In the genomic region with DNA sequence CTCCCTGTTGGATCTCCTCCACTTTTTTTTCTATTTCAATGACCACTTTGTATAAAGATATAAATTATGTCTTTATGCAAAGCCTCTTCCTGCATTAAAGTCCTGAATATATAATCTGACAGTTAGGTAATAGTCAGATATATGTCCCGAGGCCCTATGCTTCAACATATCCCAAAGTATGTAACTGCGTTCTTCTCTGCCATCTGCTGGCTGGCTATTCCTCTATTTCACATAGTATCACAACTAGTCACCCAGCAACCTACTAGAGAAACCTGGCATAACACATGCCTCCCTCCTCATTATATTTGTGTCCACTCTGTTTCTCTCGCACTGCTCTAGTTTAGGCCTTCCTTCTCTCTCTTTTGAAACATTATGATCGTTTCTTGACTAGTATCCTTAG, we compare ENCODE assay signal across 19 cellular contexts.
A peak's percentile ranks its signal among the peaks of the same experiment; 100 is the strongest.
DNase-seq lines count a peak whose midpoint lies in the region; ATAC-seq, FAIRE-seq and TF ChIP-seq lines count a peak whose summit lies in the region.
"Had no signal": no experiment of that assay in that cellular context is flagged by ENCODE, and none has a peak within 500 bp of the region (broad histone marks: within the 10 kb centered on the region; RNA-seq: fewer than 3 reads in every experiment).

No MANE protein-coding gene starts in this region.

- TF ChIP-seq POLR2A in HepG2 (IDR thresholded peaks at IDR 0.05; ENCODE audit: insufficient read depth in 1 of 2, low read depth in 2 of 2, low read length in 2 of 2) (no peak), right lobe of liver (IDR thresholded peaks at IDR 0.05) (no peak)

- no peak overlapping the region for H2AFZ ChIP-seq in HepG2 (ENCODE audit: low read length)

- H3K27ac ChIP-seq in HepG2 (ENCODE audit: extremely low read length, insufficient read depth, low read length) (no peak overlapping the region), right lobe of liver (no peak overlapping the region), dorsolateral prefrontal cortex (peak overlapping the region in 16 of 59 donors; percentile 5 to 77 (median 43)), kidney (ENCODE audit: low read depth in 2 of 2, low read length in 2 of 2) (no peak overlapping the region)
- H3K27ac ChIP-seq: sigmoid colon, transverse colon had no signal

- TF ChIP-seq CTCF in HepG2 (CRISPR knock-in tag; IDR thresholded peaks at IDR 0.05) (0 out of 2 replicates have a peak, but pooled peaks have one; percentile 11), right lobe of liver (IDR thresholded peaks at IDR 0.05) (no peak), dorsolateral prefrontal cortex (IDR thresholded peaks at IDR 0.05 in 54 of 56, conservative IDR thresholded peaks at IDR 0.05 in 2 of 56; ENCODE audit: low read depth in 1 of 56, partially characterized antibody in 56 of 56) (peak in 52 of 56 donors; percentile 18 to 71 (median 46)), kidney (IDR thresholded peaks at IDR 0.05; ENCODE audit: borderline replicate concordance, extremely low read depth, insufficient read depth) (no peak)

- H3K9me3 ChIP-seq in HepG2 (ENCODE audit: low read length) (peaks cover 70% of the 10 kb centered on the region), right lobe of liver (no peaks in the 10 kb centered on the region), kidney (ENCODE audit: control insufficient read depth in 1 of 2, low read length in 2 of 2) (no peaks in the 10 kb centered on the region)
- H3K9me3 ChIP-seq: sigmoid colon, transverse colon had no signal

- DNase-seq in HepG2 (ENCODE audit: low spot score) (no peak), right lobe of liver (no peak), NCI-H524 (lab: John Stamatoyannopoulos, UW) (peak; percentile 54 to 74), dorsolateral prefrontal cortex (peak in 3 of 10 donors; percentile 12 to 70 (median 44)), urothelium cell line (ENCODE audit: low spot score) (peak; percentile 12), kidney (no peak), DMS79 (lab: John Stamatoyannopoulos, UW) (no peak)
- no peak for DNase-seq in activated T-helper 2 cell treated with anti-CD3 and anti-CD28 coated beads, Interferon-gamma antibody, Interleukin-2, Interleukin-4, amounts not matched to agents 10 μg/mL and 5 μg/mL and 100 μg/mL, durations not matched to agents 14 hours and 24 hours and 36 hours (ENCODE audit: low spot score)
- DNase-seq: activated CD4-positive, alpha-beta T cell treated with anti-CD3 and anti-CD28 coated beads, Interleukin-2, amount 10 ng/mL, durations not matched to agents 7 days and 5 days; Calu3; foreskin melanocyte; IMR-90; NCI-H1105; NCI-H226; RPMI8226; sigmoid colon; stimulated activated CD4-positive, alpha-beta T cell treated with anti-CD3 and anti-CD28 coated beads, Interleukin-4, amount 100 ng/mL, for 1 hour; transverse colon had no signal

- no peaks in the 10 kb centered on the region for H3K27me3 Mint-ChIP-seq in activated T-helper 2 cell treated with anti-CD3 and anti-CD28 coated beads, Interferon-gamma antibody, Interleukin-2, Interleukin-4, amounts not matched to agents 10 μg/mL and 5 μg/mL and 100 μg/mL, durations not matched to agents 14 hours and 24 hours and 36 hours (ENCODE audit: low read depth)
- H3K27me3 Mint-ChIP-seq: activated CD4-positive, alpha-beta T cell treated with anti-CD3 and anti-CD28 coated beads, Interleukin-2, amount 10 ng/mL, durations not matched to agents 7 days and 5 days; memory B cell had no signal

- no peaks in the 10 kb centered on the region for H3K4me1 Mint-ChIP-seq in activated T-helper 2 cell treated with anti-CD3 and anti-CD28 coated beads, Interferon-gamma antibody, Interleukin-2, Interleukin-4, amounts not matched to agents 10 μg/mL and 5 μg/mL and 100 μg/mL, durations not matched to agents 14 hours and 24 hours and 36 hours (ENCODE audit: low read depth)
- H3K4me1 Mint-ChIP-seq: activated CD4-positive, alpha-beta T cell treated with anti-CD3 and anti-CD28 coated beads, Interleukin-2, amount 10 ng/mL, durations not matched to agents 7 days and 5 days; memory B cell had no signal

- H3K36me3 ChIP-seq in HepG2 (replicated peaks in 1 of 2; ENCODE audit: control insufficient read depth in 1 of 2, insufficient read depth in 2 of 2, low read length in 2 of 2) (no peaks in the 10 kb centered on the region), right lobe of liver (no peaks in the 10 kb centered on the region), kidney (ENCODE audit: control insufficient read depth in 1 of 2, insufficient read depth in 2 of 2, low read length in 2 of 2) (no peaks in the 10 kb centered on the region)
- H3K36me3 ChIP-seq: sigmoid colon, transverse colon had no signal

- in situ Hi-C loops in HepG2 (cut with HindIII; ENCODE audit: extremely low pct_ligation_motif_present, low pct_unique_long_range_greater_than_20kb), result no loop called here

- H3K4me3 ChIP-seq in HepG2 (replicated peaks in 1 of 3; ENCODE audit: insufficient read depth in 1 of 3, low read depth in 2 of 3, low read length in 3 of 3) (no peak overlapping the region), right lobe of liver (no peak overlapping the region), dorsolateral prefrontal cortex (no peak overlapping the region), kidney (ENCODE audit: low read length in 2 of 2) (no peak overlapping the region)
- H3K4me3 ChIP-seq: sigmoid colon, transverse colon had no signal

- CTCF ChIA-PET in HepG2 (lab: Yijun Ruan, JAX; ENCODE audit: low intra/inter-chr PET ratio, low total read pairs), result no interaction called here

- no peak overlapping the region for H3K9ac ChIP-seq in HepG2 (ENCODE audit: insufficient read depth, low read depth, low read length)
- no peak overlapping the region for H3K9ac ChIP-seq in kidney (ENCODE audit: low read length in 2 of 2)

- H3K79me2 ChIP-seq in HepG2 (ENCODE audit: insufficient read depth, low read length), result no peaks in the 10 kb centered on the region

- no peak overlapping the region for H3K4me2 ChIP-seq in HepG2 (ENCODE audit: low read depth, low read length)

- ATAC-seq in HepG2 (peak; percentile 32; the same call in 1 of the 3 replicates), right lobe of liver (no peak)

- 17% methylated on average over 4 of the region's 4 CpGs for WGBS in HepG2 (ENCODE audit: low lambda C conversion rate)
- 52% methylated on average over 4 of the region's 4 CpGs for WGBS in right lobe of liver (ENCODE audit: insufficient coverage, low coverage, low lambda C conversion rate, missing lambda C conversion rate)

- no peak for TF ChIP-seq RAD21 in HepG2 (CRISPR knock-in tag; IDR thresholded peaks at IDR 0.05)

- POLR2A ChIA-PET in HepG2 (lab: Yijun Ruan, JAX), result no interaction called here

- TF ChIP-seq EP300 in HepG2 (IDR thresholded peaks at IDR 0.05; ENCODE audit: low read depth in 2 of 2, low read length in 2 of 2) (no peak), HepG2 (CRISPR knock-in tag; IDR thresholded peaks at IDR 0.05; ENCODE audit: borderline replicate concordance) (no peak)

- H3K36me3 Mint-ChIP-seq in activated T-helper 2 cell treated with anti-CD3 and anti-CD28 coated beads, Interferon-gamma antibody, Interleukin-2, Interleukin-4, amounts not matched to agents 10 μg/mL and 5 μg/mL and 100 μg/mL, durations not matched to agents 14 hours and 24 hours and 36 hours (ENCODE audit: low read depth), result no peaks in the 10 kb centered on the region
- H3K36me3 Mint-ChIP-seq: memory B cell had no signal

- H4K20me1 ChIP-seq in HepG2 (ENCODE audit: insufficient read depth, low read length), result no peaks in the 10 kb centered on the region

- H3K9me3 Mint-ChIP-seq in activated T-helper 2 cell treated with anti-CD3 and anti-CD28 coated beads, Interferon-gamma antibody, Interleukin-2, Interleukin-4, amounts not matched to agents 10 μg/mL and 5 μg/mL and 100 μg/mL, durations not matched to agents 14 hours and 24 hours and 36 hours, result peaks cover 31% of the 10 kb centered on the region

- H3K27me3 ChIP-seq in HepG2 (ENCODE audit: control insufficient read depth in 1 of 2, insufficient read depth in 2 of 2, low read length in 2 of 2) (no peaks in the 10 kb centered on the region), right lobe of liver (no peaks in the 10 kb centered on the region), dorsolateral prefrontal cortex (no peaks in the 10 kb centered on the region)
- H3K27me3 ChIP-seq: sigmoid colon, transverse colon had no signal

- no peak overlapping the region for H3K4me3 Mint-ChIP-seq in activated T-helper 2 cell treated with anti-CD3 and anti-CD28 coated beads, Interferon-gamma antibody, Interleukin-2, Interleukin-4, amounts not matched to agents 10 μg/mL and 5 μg/mL and 100 μg/mL, durations not matched to agents 14 hours and 24 hours and 36 hours (ENCODE audit: low read depth)
- H3K4me3 Mint-ChIP-seq: activated CD4-positive, alpha-beta T cell treated with anti-CD3 and anti-CD28 coated beads, Interleukin-2, amount 10 ng/mL, durations not matched to agents 7 days and 5 days; memory B cell had no signal

- no peak for FAIRE-seq in HepG2 (lab: Jason Lieb, UNC)
- no peak for FAIRE-seq in urothelium cell line (lab: Jason Lieb, UNC)
- no peak for FAIRE-seq in kidney (lab: Jason Lieb, UNC)

- intact Hi-C loops in HepG2 (cut with micrococcal nuclease; ENCODE audit: unreplicated experiment) (loop anchor here (2.0 kb wide), 1 partner anchor 128 kb away; no protein-coding TSS in a partner anchor), right lobe of liver (cut with DNase I) (no loop called here), dorsolateral prefrontal cortex (cut with DNase I) (loop anchor here (2.0 kb wide), 3 partner anchors 354 to 468 kb away; no protein-coding TSS in a partner anchor), kidney (cut with DNase I) (no loop called here)
- intact Hi-C loops in activated T-helper 2 cell treated with anti-CD3 and anti-CD28 coated beads, Interferon-gamma antibody, Interleukin-2, Interleukin-4, amounts not matched to agents 10 μg/mL and 5 μg/mL and 100 μg/mL, durations not matched to agents 14 hours and 24 hours and 36 hours (cut with micrococcal nuclease), result no loop called here

- BruUV-seq in HepG2 (replicated peaks; lab: Mats Ljungman, UMichigan), result no TSS peak

- H3K4me1 ChIP-seq in HepG2 (ENCODE audit: insufficient read depth, low read length) (no peaks in the 10 kb centered on the region), right lobe of liver (no peaks in the 10 kb centered on the region), kidney (ENCODE audit: control insufficient read depth in 1 of 2, insufficient read depth in 1 of 2, low read depth in 1 of 2, low read length in 2 of 2) (no peaks in the 10 kb centered on the region)
- H3K4me1 ChIP-seq: sigmoid colon, transverse colon had no signal

- H3K27ac Mint-ChIP-seq in activated T-helper 2 cell treated with anti-CD3 and anti-CD28 coated beads, Interferon-gamma antibody, Interleukin-2, Interleukin-4, amounts not matched to agents 10 μg/mL and 5 μg/mL and 100 μg/mL, durations not matched to agents 14 hours and 24 hours and 36 hours, result no peak overlapping the region
- H3K27ac Mint-ChIP-seq: activated CD4-positive, alpha-beta T cell treated with anti-CD3 and anti-CD28 coated beads, Interleukin-2, amount 10 ng/mL, durations not matched to agents 7 days and 5 days; memory B cell had no signal

TF ChIP-seq in HepG2, 621 proteins besides CTCF, POLR2A, EP300 and RAD21 (continues in another document):
- TF ChIP-seq ARNT2 (CRISPR knock-in tag; IDR thresholded peaks at IDR 0.05; ENCODE audit: low read depth) (no peak), ZNF747 (CRISPR knock-in tag; IDR thresholded peaks at IDR 0.05; ENCODE audit: borderline replicate concordance) (no peak), KDM5A (IDR thresholded peaks at IDR 0.05; ENCODE audit: borderline replicate concordance, low read length) (no peak), ZSCAN30 (CRISPR knock-in tag; IDR thresholded peaks at IDR 0.05) (no peak)

Comparison
In these comparisons a context has a peak if more than half of its experiments do, and no peak if none do; other contexts are left out.
1. CTCF ChIP-seq: peak in HepG2 (single experiment) and dorsolateral prefrontal cortex (52 of 56); none in right lobe of liver (0 of 4) and kidney (single experiment).
2. intact Hi-C loops: an anchor here in HepG2 (2.0 kb wide) and dorsolateral prefrontal cortex (2.0 kb wide); none called in right lobe of liver, activated T-helper 2 cell treated with anti-CD3 and anti-CD28 coated beads, Interferon-gamma antibody, Interleukin-2, Interleukin-4, amounts not matched to agents 10 μg/mL and 5 μg/mL and 100 μg/mL, durations not matched to agents 14 hours and 24 hours and 36 hours and kidney.
3. DNase-seq: peak in NCI-H524 (2 of 2) and urothelium cell line (single experiment); none in HepG2 (single experiment), right lobe of liver (0 of 3), activated T-helper 2 cell treated with anti-CD3 and anti-CD28 coated beads, Interferon-gamma antibody, Interleukin-2, Interleukin-4, amounts not matched to agents 10 μg/mL and 5 μg/mL and 100 μg/mL, durations not matched to agents 14 hours and 24 hours and 36 hours (single experiment), kidney (single experiment) and DMS79 (single experiment).